In the genomic region with DNA sequence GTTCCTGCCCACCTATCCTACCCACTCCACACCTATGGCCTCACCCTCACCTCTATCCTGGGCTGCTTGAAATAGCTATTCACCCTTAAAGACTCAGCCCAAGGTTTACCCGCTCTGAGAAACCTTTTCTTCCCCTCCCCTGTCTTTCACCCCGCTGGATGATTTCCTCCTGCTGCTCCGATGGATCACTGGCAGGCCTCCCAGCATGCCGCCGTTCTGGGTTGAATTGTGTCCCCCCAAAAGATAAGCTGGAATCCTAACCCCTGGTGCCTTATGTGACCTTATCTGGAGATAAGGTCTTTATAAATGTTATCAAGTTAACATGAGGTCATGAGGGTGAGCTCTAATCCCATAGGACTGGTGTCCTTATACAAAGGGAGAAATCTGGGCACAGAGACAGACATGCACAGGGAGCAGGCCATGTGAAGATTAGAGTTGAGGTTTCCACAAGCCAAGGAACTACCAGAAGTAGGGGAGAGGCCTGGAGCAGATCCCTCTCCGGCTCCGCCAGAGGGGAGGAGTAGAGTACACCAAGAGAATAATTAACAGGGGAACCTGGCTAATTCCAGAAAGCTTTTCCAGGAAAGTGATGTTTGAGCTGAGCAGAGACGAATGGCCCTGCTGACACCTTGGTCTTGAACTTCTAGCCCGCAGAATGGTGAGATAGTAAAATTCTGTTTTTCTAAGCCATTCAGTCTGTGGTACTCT, we compare ENCODE assay signal across 2 cellular contexts.
TF ChIP-seq lines count a peak whose summit lies in the region.

No MANE protein-coding gene starts in this region.

TF ChIP-seq in IMR-90, 13 proteins besides CTCF, POLR2A, EP300 and RAD21:
- TF ChIP-seq, protein P1, sequence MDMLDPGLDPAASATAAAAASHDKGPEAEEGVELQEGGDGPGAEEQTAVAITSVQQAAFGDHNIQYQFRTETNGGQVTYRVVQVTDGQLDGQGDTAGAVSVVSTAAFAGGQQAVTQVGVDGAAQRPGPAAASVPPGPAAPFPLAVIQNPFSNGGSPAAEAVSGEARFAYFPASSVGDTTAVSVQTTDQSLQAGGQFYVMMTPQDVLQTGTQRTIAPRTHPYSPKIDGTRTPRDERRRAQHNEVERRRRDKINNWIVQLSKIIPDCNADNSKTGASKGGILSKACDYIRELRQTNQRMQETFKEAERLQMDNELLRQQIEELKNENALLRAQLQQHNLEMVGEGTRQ (IDR thresholded peaks at IDR 0.05; ENCODE audit: low read depth, low read length) = no peak
- TF ChIP-seq MXI1 (IDR thresholded peaks at IDR 0.05; ENCODE audit: borderline replicate concordance, low read depth, low read length) (no peak), BHLHE40 (IDR thresholded peaks at IDR 0.05; ENCODE audit: low read depth, low read length) (no peak), RFX5 (IDR thresholded peaks at IDR 0.05; ENCODE audit: low read depth, low read length) (no peak), MAZ (IDR thresholded peaks at IDR 0.05; ENCODE audit: borderline replicate concordance, low read depth, low read length) (no peak), RCOR1 (IDR thresholded peaks at IDR 0.05; ENCODE audit: insufficient replicate concordance, low read length) (no peak), NFE2L2 (IDR thresholded peaks at IDR 0.05; ENCODE audit: low read depth, low read length) (no peak), SMC3 (IDR thresholded peaks at IDR 0.05; ENCODE audit: low read depth, low read length) (no peak), CEBPB (IDR thresholded peaks at IDR 0.05; ENCODE audit: low read depth, low read length) (no peak), CHD1 (IDR thresholded peaks at IDR 0.05; ENCODE audit: low read depth, low read length) (no peak), MAFK (IDR thresholded peaks at IDR 0.05; ENCODE audit: low read depth, low read length) (no peak), FOS (IDR thresholded peaks at IDR 0.05; ENCODE audit: low read depth, low read length) (no peak)
- TF ChIP-seq, protein P2, sequence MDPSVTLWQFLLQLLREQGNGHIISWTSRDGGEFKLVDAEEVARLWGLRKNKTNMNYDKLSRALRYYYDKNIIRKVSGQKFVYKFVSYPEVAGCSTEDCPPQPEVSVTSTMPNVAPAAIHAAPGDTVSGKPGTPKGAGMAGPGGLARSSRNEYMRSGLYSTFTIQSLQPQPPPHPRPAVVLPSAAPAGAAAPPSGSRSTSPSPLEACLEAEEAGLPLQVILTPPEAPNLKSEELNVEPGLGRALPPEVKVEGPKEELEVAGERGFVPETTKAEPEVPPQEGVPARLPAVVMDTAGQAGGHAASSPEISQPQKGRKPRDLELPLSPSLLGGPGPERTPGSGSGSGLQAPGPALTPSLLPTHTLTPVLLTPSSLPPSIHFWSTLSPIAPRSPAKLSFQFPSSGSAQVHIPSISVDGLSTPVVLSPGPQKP (IDR thresholded peaks at IDR 0.05; ENCODE audit: borderline replicate concordance, low read depth, low read length) = no peak

TF ChIP-seq in liver, 16 proteins besides CTCF, POLR2A, EP300 and RAD21:
- TF ChIP-seq, protein P3, sequence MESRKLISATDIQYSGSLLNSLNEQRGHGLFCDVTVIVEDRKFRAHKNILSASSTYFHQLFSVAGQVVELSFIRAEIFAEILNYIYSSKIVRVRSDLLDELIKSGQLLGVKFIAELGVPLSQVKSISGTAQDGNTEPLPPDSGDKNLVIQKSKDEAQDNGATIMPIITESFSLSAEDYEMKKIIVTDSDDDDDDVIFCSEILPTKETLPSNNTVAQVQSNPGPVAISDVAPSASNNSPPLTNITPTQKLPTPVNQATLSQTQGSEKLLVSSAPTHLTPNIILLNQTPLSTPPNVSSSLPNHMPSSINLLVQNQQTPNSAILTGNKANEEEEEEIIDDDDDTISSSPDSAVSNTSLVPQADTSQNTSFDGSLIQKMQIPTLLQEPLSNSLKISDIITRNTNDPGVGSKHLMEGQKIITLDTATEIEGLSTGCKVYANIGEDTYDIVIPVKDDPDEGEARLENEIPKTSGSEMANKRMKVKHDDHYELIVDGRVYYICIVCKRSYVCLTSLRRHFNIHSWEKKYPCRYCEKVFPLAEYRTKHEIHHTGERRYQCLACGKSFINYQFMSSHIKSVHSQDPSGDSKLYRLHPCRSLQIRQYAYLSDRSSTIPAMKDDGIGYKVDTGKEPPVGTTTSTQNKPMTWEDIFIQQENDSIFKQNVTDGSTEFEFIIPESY (IDR thresholded peaks at IDR 0.05) = no peak
- TF ChIP-seq GABPA (IDR thresholded peaks at IDR 0.05 in 1 of 2, conservative IDR thresholded peaks at IDR 0.05 in 1 of 2) (no peak), HNF4A (conservative IDR thresholded peaks at IDR 0.05) (peak; percentile 29 to 65), TAF1 (conservative IDR thresholded peaks at IDR 0.05) (no peak), FOXA2 (IDR thresholded peaks at IDR 0.05) (no peak), RXRA (IDR thresholded peaks at IDR 0.05) (peak; percentile 58 to 83), HNF4G (IDR thresholded peaks at IDR 0.05) (no peak), SP1 (IDR thresholded peaks at IDR 0.05) (peak; percentile 58), FOXA1 (IDR thresholded peaks at IDR 0.05) (peak; percentile 20), YY1 (IDR thresholded peaks at IDR 0.05) (peak; percentile 72), JUND (IDR thresholded peaks at IDR 0.05) (peak in 1 of 2 donors; percentile 52), EGR1 (IDR thresholded peaks at IDR 0.05; ENCODE audit: low read depth in 2 of 2) (no peak), NR2F2 (IDR thresholded peaks at IDR 0.05) (no peak)
- TF ChIP-seq, protein P4, sequence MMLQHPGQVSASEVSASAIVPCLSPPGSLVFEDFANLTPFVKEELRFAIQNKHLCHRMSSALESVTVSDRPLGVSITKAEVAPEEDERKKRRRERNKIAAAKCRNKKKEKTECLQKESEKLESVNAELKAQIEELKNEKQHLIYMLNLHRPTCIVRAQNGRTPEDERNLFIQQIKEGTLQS (IDR thresholded peaks at IDR 0.05) = no peak
- TF ChIP-seq, protein P5, sequence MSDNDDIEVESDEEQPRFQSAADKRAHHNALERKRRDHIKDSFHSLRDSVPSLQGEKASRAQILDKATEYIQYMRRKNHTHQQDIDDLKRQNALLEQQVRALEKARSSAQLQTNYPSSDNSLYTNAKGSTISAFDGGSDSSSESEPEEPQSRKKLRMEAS (IDR thresholded peaks at IDR 0.05) = peak; percentile 36
- TF ChIP-seq, protein P6, sequence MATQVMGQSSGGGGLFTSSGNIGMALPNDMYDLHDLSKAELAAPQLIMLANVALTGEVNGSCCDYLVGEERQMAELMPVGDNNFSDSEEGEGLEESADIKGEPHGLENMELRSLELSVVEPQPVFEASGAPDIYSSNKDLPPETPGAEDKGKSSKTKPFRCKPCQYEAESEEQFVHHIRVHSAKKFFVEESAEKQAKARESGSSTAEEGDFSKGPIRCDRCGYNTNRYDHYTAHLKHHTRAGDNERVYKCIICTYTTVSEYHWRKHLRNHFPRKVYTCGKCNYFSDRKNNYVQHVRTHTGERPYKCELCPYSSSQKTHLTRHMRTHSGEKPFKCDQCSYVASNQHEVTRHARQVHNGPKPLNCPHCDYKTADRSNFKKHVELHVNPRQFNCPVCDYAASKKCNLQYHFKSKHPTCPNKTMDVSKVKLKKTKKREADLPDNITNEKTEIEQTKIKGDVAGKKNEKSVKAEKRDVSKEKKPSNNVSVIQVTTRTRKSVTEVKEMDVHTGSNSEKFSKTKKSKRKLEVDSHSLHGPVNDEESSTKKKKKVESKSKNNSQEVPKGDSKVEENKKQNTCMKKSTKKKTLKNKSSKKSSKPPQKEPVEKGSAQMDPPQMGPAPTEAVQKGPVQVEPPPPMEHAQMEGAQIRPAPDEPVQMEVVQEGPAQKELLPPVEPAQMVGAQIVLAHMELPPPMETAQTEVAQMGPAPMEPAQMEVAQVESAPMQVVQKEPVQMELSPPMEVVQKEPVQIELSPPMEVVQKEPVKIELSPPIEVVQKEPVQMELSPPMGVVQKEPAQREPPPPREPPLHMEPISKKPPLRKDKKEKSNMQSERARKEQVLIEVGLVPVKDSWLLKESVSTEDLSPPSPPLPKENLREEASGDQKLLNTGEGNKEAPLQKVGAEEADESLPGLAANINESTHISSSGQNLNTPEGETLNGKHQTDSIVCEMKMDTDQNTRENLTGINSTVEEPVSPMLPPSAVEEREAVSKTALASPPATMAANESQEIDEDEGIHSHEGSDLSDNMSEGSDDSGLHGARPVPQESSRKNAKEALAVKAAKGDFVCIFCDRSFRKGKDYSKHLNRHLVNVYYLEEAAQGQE (IDR thresholded peaks at IDR 0.05) = no peak
